ENCODE assay signal across 10 cellular contexts in the genomic region with DNA sequence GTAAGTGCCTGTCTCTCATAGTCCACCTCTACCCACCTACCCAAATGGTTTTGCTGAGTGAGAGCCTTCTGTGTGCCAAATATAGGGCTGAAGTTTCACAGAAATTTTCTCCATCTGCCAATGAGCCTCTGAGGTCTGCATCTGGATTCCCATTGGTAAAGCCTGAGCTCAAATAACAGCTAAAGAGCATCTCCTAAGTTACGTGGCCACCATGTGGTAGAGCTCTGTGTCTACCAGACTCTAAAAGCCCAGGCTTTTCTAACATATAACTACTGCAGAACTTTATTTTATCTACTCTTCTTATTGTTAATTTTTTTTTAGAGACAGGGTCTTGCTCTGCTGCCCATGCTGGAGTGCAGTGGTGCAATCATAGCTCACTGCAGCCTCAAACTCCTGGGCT. TPM values are rescaled to one million over a fixed set of nuclear protein-coding genes. Genes with fewer than 3 reads are reported as not detected.
DNase-seq lines count a peak whose midpoint lies in the region; ATAC-seq and TF ChIP-seq lines count a peak whose summit lies in the region.
"Had no signal": no experiment of that assay in that cellular context is flagged by ENCODE, and none has a peak within 500 bp of the region (broad histone marks: within the 10 kb centered on the region; RNA-seq: fewer than 3 reads in every experiment).

No MANE protein-coding gene starts in this region.

- no peak for ATAC-seq in GM21737 (IDR thresholded peaks at IDR 0.05; ENCODE audit: unreplicated experiment)
- no peak for ATAC-seq in HG03520 (IDR thresholded peaks at IDR 0.05; ENCODE audit: unreplicated experiment)

- no peaks in the 10 kb centered on the region for H3K4me1 Mint-ChIP-seq in HFFc6 (ENCODE audit: low read depth)

- TF ChIP-seq CTCF in HFFc6 (IDR thresholded peaks at IDR 0.05) = peak; percentile 34; the same call in 1 of the 2 replicates

- no peak overlapping the region for H3K4me3 Mint-ChIP-seq in HFFc6
- H3K4me3 Mint-ChIP-seq: activated naive CD8-positive, alpha-beta T cell had no signal

- no peaks in the 10 kb centered on the region for H3K9me3 Mint-ChIP-seq in HFFc6

- peaks cover 3% of the 10 kb centered on the region for H3K27me3 Mint-ChIP-seq in HFFc6 (ENCODE audit: insufficient read depth)
- H3K27me3 Mint-ChIP-seq: activated naive CD8-positive, alpha-beta T cell had no signal

- DNase-seq in DMS114 treated with DMSO at 0.1 percent for 48 hours (lab: John Stamatoyannopoulos, UW; ENCODE audit: unreplicated experiment) = peak; percentile 54
- peak; percentile 8 for DNase-seq in HFFc6
- DNase-seq in RPMI7951 (ENCODE audit: low read depth) = peak; percentile 17
- peak; percentile 26 for DNase-seq in hepatic stellate cell (ENCODE audit: low spot score)
- DNase-seq in OCI-M2 (lab: John Stamatoyannopoulos, UW; ENCODE audit: unreplicated experiment) = no peak
- DNase-seq: sigmoid colon had no signal

- H3K36me3 Mint-ChIP-seq in HFFc6 (ENCODE audit: low read depth) = no peaks in the 10 kb centered on the region

- H3K27ac Mint-ChIP-seq in HFFc6 = no peak overlapping the region
- H3K27ac Mint-ChIP-seq: activated naive CD8-positive, alpha-beta T cell had no signal

RNA-seq across cellular contexts. Expression of a gene that starts 16.0 kb away (rescaled TPM):
- total RNA-seq in HFFc6 (2021; fragmentation: NEBNext Ultra II Directional; extraction: Animal tissue kit (Norgen Biotek cat#: 25700)) = under 1 TPM in 2 of 6 experiments, not detected in 4; 0.09 to 0.52 TPM
- total RNA-seq in RPMI7951 (2014; rRNA removed; shearing (Covaris generic)) = 0.39 and 1.6 TPM in 2 replicates

RNA-seq across cellular contexts. Expression of a gene that starts 16.7 kb away (rescaled TPM):
- not detected for total RNA-seq in HFFc6 (2021; fragmentation: NEBNext Ultra II Directional; extraction: Animal tissue kit (Norgen Biotek cat#: 25700))
- total RNA-seq in RPMI7951 (2014; rRNA removed; shearing (Covaris generic)) = not detected in 2 replicates
- total RNA-seq: sigmoid colon, subcutaneous adipose tissue had no signal

RNA-seq across cellular contexts. Expression of a gene that starts 37.0 kb away (rescaled TPM):
- not detected for total RNA-seq in HFFc6 (2021; fragmentation: NEBNext Ultra II Directional; extraction: Animal tissue kit (Norgen Biotek cat#: 25700))
- total RNA-seq in RPMI7951 (2014; rRNA removed; shearing (Covaris generic)) = not detected in 2 replicates
